In genomic region chr21:42970946-42971653, GRCh38 we compare ENCODE assay signal across 30 cellular contexts. TPM values are rescaled to one million over a fixed set of nuclear protein-coding genes. Genes with fewer than 3 reads are reported as not detected.
DNase-seq lines count a peak whose midpoint lies in the region; ATAC-seq and TF ChIP-seq lines count a peak whose summit lies in the region.
"Had no signal": no experiment of that assay in that cellular context is flagged by ENCODE, and none has a peak within 500 bp of the region (broad histone marks: within the 10 kb centered on the region; RNA-seq: fewer than 3 reads in every experiment).

No MANE protein-coding gene starts in this region.

- no CpG with 5 or more reads among the region's 7 CpGs for WGBS in H9 (ENCODE audit: extremely low coverage, insufficient read length, low lambda C conversion rate)
- WGBS in stomach, 5 donors: 77 to 83% (median 81%) methylated on average over 7 of the region's 7 CpGs

- H3K36me3 ChIP-seq in SJSA1 (peaks cover 9% of the 10 kb centered on the region), stomach (no peaks in the 10 kb centered on the region)
- H3K36me3 ChIP-seq: BLaER1, esophagus muscularis mucosa, suprapubic skin, vagina had no signal

- H3K79me1 ChIP-seq in H9 (ENCODE audit: insufficient read depth, low read depth, low read length, poor library complexity, severe bottlenecking): no peaks in the 10 kb centered on the region

- H3K23me2 ChIP-seq in H9 (ENCODE audit: insufficient read length, low read depth, low read length, poor library complexity, severe bottlenecking): peaks cover 4% of the 10 kb centered on the region

- H4K20me1 ChIP-seq in H9 (ENCODE audit: control insufficient read depth, insufficient read depth, insufficient read length): no peaks in the 10 kb centered on the region
- H4K20me1 ChIP-seq: BLaER1 had no signal

- H3K9ac ChIP-seq in H9 (ENCODE audit: extremely low read depth, insufficient read length, low read length): no peak overlapping the region
- H3K9ac ChIP-seq: BLaER1, KMS-11 had no signal

- TF ChIP-seq EP300 in stomach (IDR thresholded peaks at IDR 0.05): no peak

- DNase-seq in H9 (peak; percentile 31), SJSA1 (ENCODE audit: low read depth in 1 of 2, low spot score in 2 of 2) (no peak), mesothelial cell of epicardium (ENCODE audit: low spot score in 2 of 2, unreplicated experiment in 2 of 2) (no peak), stomach (no peak), epidermal melanocyte (ENCODE audit: insufficient read length, low spot score) (no peak)
- no peak for DNase-seq in stimulated activated CD4-positive, alpha-beta T cell treated with anti-CD3 and anti-CD28 coated beads, Interleukin-4, amount 100 ng/mL, for 4 hours
- DNase-seq: activated CD8-positive, alpha-beta memory T cell treated with anti-CD3 and anti-CD28 coated beads, Interleukin-2, amount 50 U/mL, for 48 hours; activated CD8-positive, alpha-beta T cell treated with anti-CD3 and anti-CD28 coated beads for 36 hours; activated naive CD4-positive, alpha-beta T cell treated with Interleukin-2 at 50 U/mL for 16 hours; central memory CD4-positive, alpha-beta T cell; foreskin fibroblast; naive B cell; NCI-H1417 treated with DMSO at 0.1 percent for 48 hours; NCI-H2081 treated with DMSO at 0.1 percent for 48 hours; NCI-H2227 treated with DMSO at 0.1 percent for 48 hours; NK-92 treated with Interleukin-12 subunit alpha and Interleukin-12 subunit beta, amount 100 ng/mL, for 24 hours; stimulated activated naive B cell treated with anti-CD40 and anti-IgM and Interleukin-4, amounts not matched to agents 10 μg/mL and 1 μg/mL and 100 μg/mL, for 72 hours had no signal

- peak overlapping the region; percentile 21 for H3K27ac ChIP-seq in H9 (ENCODE audit: insufficient read length, low read depth, low read length)
- H3K27ac ChIP-seq in SJSA1: peak overlapping the region; percentile 63; the same call in 1 of the 2 replicates
- H3K27ac ChIP-seq in stomach: peak overlapping the region in 3 of 5 donors; percentile 61 to 100 (median 89)
- H3K27ac ChIP-seq: BLaER1, esophagus muscularis mucosa, KMS-11, suprapubic skin, vagina had no signal

- no peak overlapping the region for H3K14ac ChIP-seq in H9 (ENCODE audit: insufficient read depth, low read length)

- no peak overlapping the region for H2BK20ac ChIP-seq in H9 (ENCODE audit: low read depth, low read length, poor library complexity, severe bottlenecking)

- H3K4me1 Mint-ChIP-seq in H9 (peaks cover 32 to 33% of the 10 kb centered on the region in 2 experiments), mesothelial cell of epicardium (peaks cover 25% of the 10 kb centered on the region)

- no peak overlapping the region for H2AFZ ChIP-seq in H9 (ENCODE audit: low read length)

- no peak for TF ChIP-seq POLR2A in stomach (IDR thresholded peaks at IDR 0.05)

- peak overlapping the region; percentile 83 for H2BK12ac ChIP-seq in H9 (ENCODE audit: insufficient read length, low read depth, low read length)

- no peaks in the 10 kb centered on the region for H3K9me3 ChIP-seq in H9 (ENCODE audit: control insufficient read depth, low read depth, low read length)
- H3K9me3 ChIP-seq in SJSA1 (replicated peaks): no peaks in the 10 kb centered on the region
- H3K9me3 ChIP-seq in stomach: no peaks in the 10 kb centered on the region
- H3K9me3 ChIP-seq: BLaER1, esophagus muscularis mucosa, suprapubic skin, vagina had no signal

- H3K27me3 Mint-ChIP-seq in H9 (ENCODE audit: low read depth) (no peaks in the 10 kb centered on the region), mesothelial cell of epicardium (ENCODE audit: low read depth) (no peaks in the 10 kb centered on the region)
- H3K27me3 Mint-ChIP-seq: activated CD8-positive, alpha-beta T cell treated with anti-CD3 and anti-CD28 coated beads for 36 hours; naive B cell; stimulated activated naive B cell treated with anti-CD40 and anti-IgM and Interleukin-4, amounts not matched to agents 10 μg/mL and 1 μg/mL and 100 μg/mL, for 72 hours had no signal

- H3K4me1 ChIP-seq in H9 (ENCODE audit: insufficient read depth, low read length) (peaks cover 3% of the 10 kb centered on the region; the same call in 1 of the 2 replicates), SJSA1 (replicated peaks) (peaks cover 30% of the 10 kb centered on the region), stomach (peaks cover 10 to 34% (median 27%) of the 10 kb centered on the region in 4 donors)

- peaks cover 2 to 5% (median 3%) of the 10 kb centered on the region in 3 experiments; a peak in 2 of 7 replicates for H3K36me3 Mint-ChIP-seq in H9 (ENCODE audit: insufficient read depth in 1 of 3, low read depth in 3 of 3)
- no peaks in the 10 kb centered on the region for H3K36me3 Mint-ChIP-seq in mesothelial cell of epicardium
- H3K36me3 Mint-ChIP-seq: naive B cell; stimulated activated naive B cell treated with anti-CD40 and anti-IgM and Interleukin-4, amounts not matched to agents 10 μg/mL and 1 μg/mL and 100 μg/mL, for 72 hours had no signal

- no peak overlapping the region for H3K18ac ChIP-seq in H9 (ENCODE audit: insufficient read length, low read depth, low read length)

- TF ChIP-seq CTCF in H9 (conservative IDR thresholded peaks at IDR 0.05) (no peak), mesothelial cell of epicardium (IDR thresholded peaks at IDR 0.05; ENCODE audit: unreplicated experiment) (no peak), stomach (IDR thresholded peaks at IDR 0.05) (no peak)

- H3K79me2 ChIP-seq in H9 (ENCODE audit: insufficient read depth, low read length): peaks cover 3% of the 10 kb centered on the region; the same call in 1 of the 2 replicates

- peak overlapping the region; percentile 75 to 97 (median 82); a peak in 6 of 7 replicates for H3K27ac Mint-ChIP-seq in H9
- peak overlapping the region; percentile 4 for H3K27ac Mint-ChIP-seq in mesothelial cell of epicardium
- H3K27ac Mint-ChIP-seq: activated CD8-positive, alpha-beta T cell treated with anti-CD3 and anti-CD28 coated beads for 36 hours; activated T-helper 1 cell treated with anti-CD3 and anti-CD28 coated beads, Interleukin-12 subunit alpha, Interleukin-12 subunit beta, Interleukin-2, Interleukin-4 antibody, amounts not matched to agents 30 ng/mL and 10 ng/mL and 1 ng/mL, durations not matched to agents 14 hours and 24 hours and 36 hours; naive B cell; stimulated activated naive B cell treated with anti-CD40 and anti-IgM and Interleukin-4, amounts not matched to agents 10 μg/mL and 1 μg/mL and 100 μg/mL, for 72 hours had no signal

- no peak overlapping the region for H3K4ac ChIP-seq in H9 (ENCODE audit: low read depth, low read length)

- H3T11ph ChIP-seq in H9 (ENCODE audit: low read length): no peak overlapping the region

- no peak overlapping the region for H4K8ac ChIP-seq in H9 (replicated peaks; ENCODE audit: insufficient read length, low read depth, low read length)

- H2AK5ac ChIP-seq in H9 (ENCODE audit: insufficient read length, low read length): no peak overlapping the region

- no peak overlapping the region for H2BK120ac ChIP-seq in H9 (ENCODE audit: low read depth, low read length, poor library complexity, severe bottlenecking)

- H3K9me3 Mint-ChIP-seq in H9 (peaks cover 0 to 3% of the 10 kb centered on the region in 2 experiments; a peak in 2 of 5 replicates), mesothelial cell of epicardium (no peaks in the 10 kb centered on the region)
- H3K9me3 Mint-ChIP-seq: activated CD8-positive, alpha-beta T cell treated with anti-CD3 and anti-CD28 coated beads for 36 hours; activated T-helper 1 cell treated with anti-CD3 and anti-CD28 coated beads, Interleukin-12 subunit alpha, Interleukin-12 subunit beta, Interleukin-2, Interleukin-4 antibody, amounts not matched to agents 30 ng/mL and 10 ng/mL and 1 ng/mL, durations not matched to agents 14 hours and 24 hours and 36 hours; naive B cell; stimulated activated naive B cell treated with anti-CD40 and anti-IgM and Interleukin-4, amounts not matched to agents 10 μg/mL and 1 μg/mL and 100 μg/mL, for 72 hours had no signal

- H4K5ac ChIP-seq in H9 (ENCODE audit: insufficient read length, low read depth, low read length): no peak overlapping the region

- no peak overlapping the region for H3K4me3 Mint-ChIP-seq in H9
- H3K4me3 Mint-ChIP-seq in mesothelial cell of epicardium: no peak overlapping the region
- H3K4me3 Mint-ChIP-seq: activated CD8-positive, alpha-beta T cell treated with anti-CD3 and anti-CD28 coated beads for 36 hours; activated T-helper 1 cell treated with anti-CD3 and anti-CD28 coated beads, Interleukin-12 subunit alpha, Interleukin-12 subunit beta, Interleukin-2, Interleukin-4 antibody, amounts not matched to agents 30 ng/mL and 10 ng/mL and 1 ng/mL, durations not matched to agents 14 hours and 24 hours and 36 hours; stimulated activated naive B cell treated with anti-CD40 and anti-IgM and Interleukin-4, amounts not matched to agents 10 μg/mL and 1 μg/mL and 100 μg/mL, for 72 hours had no signal

- H4K91ac ChIP-seq in H9 (ENCODE audit: insufficient read length, low read depth, low read length): no peak overlapping the region

- H2BK5ac ChIP-seq in H9 (ENCODE audit: insufficient read length, low read length): no peak overlapping the region

- H2BK15ac ChIP-seq in H9 (ENCODE audit: low read depth, low read length): no peak overlapping the region

- intact Hi-C loops in stomach (cut with DNase I; ENCODE audit: low total_unique reads): no loop called here

- no peaks in the 10 kb centered on the region for H3K27me3 ChIP-seq in H9 (ENCODE audit: insufficient read depth, low read length)
- no peaks in the 10 kb centered on the region for H3K27me3 ChIP-seq in SJSA1 (replicated peaks)
- H3K27me3 ChIP-seq in stomach: no peaks in the 10 kb centered on the region
- H3K27me3 ChIP-seq: BLaER1, esophagus muscularis mucosa, suprapubic skin, vagina had no signal

- H3K4me2 ChIP-seq in H9 (ENCODE audit: insufficient read depth, insufficient read length, low read length): no peak overlapping the region
- H3K4me2 ChIP-seq: BLaER1, KMS-11 had no signal

- H3K56ac ChIP-seq in H9 (ENCODE audit: insufficient read length, low read depth, low read length): no peak overlapping the region

- no peak overlapping the region for H3K4me3 ChIP-seq in SJSA1
- no peak overlapping the region for H3K4me3 ChIP-seq in stomach
- H3K4me3 ChIP-seq: BLaER1, esophagus muscularis mucosa, suprapubic skin, vagina had no signal

- no peak for ATAC-seq in HG03039 (IDR thresholded peaks at IDR 0.05; ENCODE audit: unreplicated experiment)
- ATAC-seq: activated CD8-positive, alpha-beta T cell treated with anti-CD3 and anti-CD28 coated beads for 36 hours; Right ventricle myocardium inferior; stimulated activated naive B cell treated with anti-CD40 and anti-IgM and Interleukin-4, amounts not matched to agents 10 μg/mL and 1 μg/mL and 100 μg/mL, for 72 hours had no signal

- no peak overlapping the region for H3K23ac ChIP-seq in H9 (ENCODE audit: insufficient read length, low read depth, low read length)

RNA-seq across cellular contexts. Expression of gene PKNOX1, which starts 3.3 kb away (rescaled TPM):
- total RNA-seq in H9 (2021) (38.1 and 43.4 TPM in 2 replicates), mesothelial cell of epicardium (31.9 to 33.9 TPM (median 32.8 TPM) in 3 replicates), stomach (10 to 100 TPM in 4 of 5 donors, 1 to 10 TPM in 1; 4.9 to 88.7 (median 16.5) TPM)
- 8.8 and 37.7 TPM in 2 replicates for total RNA-seq in SJSA1 (2014; rRNA removed; shearing (Covaris generic))
- 10 to 100 TPM in 1 of 3 donors, 1 to 10 TPM in 2; 8.2 to 14.4 (median 9.1) TPM for polyA plus RNA-seq in stomach

RNA-seq across cellular contexts. Expression of gene ERVH48-1, which starts 45.7 kb away (rescaled TPM):
- total RNA-seq in H9 (2021) (234 and 238 TPM in 2 replicates), mesothelial cell of epicardium (2.9 to 4.5 TPM (median 4.5 TPM) in 3 replicates), stomach (under 1 TPM in 1 of 5 donors, not detected in 4; 0.55 TPM)
- total RNA-seq in SJSA1 (2014; rRNA removed; shearing (Covaris generic)): not detected in 2 replicates
- polyA plus RNA-seq in stomach: not detected
- total RNA-seq: esophagus muscularis mucosa, HT-29, kidney epithelial cell, osteoblast, Right ventricle myocardium inferior, skeletal muscle tissue, suprapubic skin, vagina had no signal
- polyA plus RNA-seq: AG04450 had no signal

Comparison
In these comparisons a context has a peak if more than half of its experiments do, and no peak if none do; other contexts are left out.
1. H3K27ac ChIP-seq: peak in every context shown above with its lines; median percentile 89 in stomach; 63 in SJSA1; 21 in H9.
2. RNA of gene ERVH48-1, which starts 45.7 kb away (total RNA-seq): 234 to 238 TPM in H9; 2.9 to 4.5 TPM in mesothelial cell of epicardium, not detected in SJSA1 and 0.55 TPM in stomach; every median in the first group is over 10 times any median in the second.